16 cellular contexts compared by ENCODE assay signal in genomic region chr2:239574054-239574433, GRCh38.
DNase-seq lines count a peak whose midpoint lies in the region; ATAC-seq, FAIRE-seq and TF ChIP-seq lines count a peak whose summit lies in the region.
"Had no signal": no experiment of that assay in that cellular context is flagged by ENCODE, and none has a peak within 500 bp of the region (broad histone marks: within the 10 kb centered on the region; RNA-seq: fewer than 3 reads in every experiment).

No MANE protein-coding gene starts in this region.

- ATAC-seq in natural killer cell treated with Interleukin-12 subunit alpha and Interleukin-12 subunit beta and Interleukin-15 and Interleukin-18, amount 100 ng/mL, for 72 hours: no peak
- ATAC-seq in natural killer cell: no peak
- no peak for ATAC-seq in HG02623 (IDR thresholded peaks at IDR 0.05; ENCODE audit: unreplicated experiment)
- ATAC-seq: GM12878 had no signal

- H3K4me2 ChIP-seq in neuronal stem cell (ENCODE audit: insufficient read depth, low read length, poor library complexity, severe bottlenecking): no peak overlapping the region

- no peak overlapping the region for H3K4me3 Mint-ChIP-seq in natural killer cell treated with Interleukin-12 subunit alpha and Interleukin-12 subunit beta and Interleukin-15 and Interleukin-18, amount 100 ng/mL, for 72 hours
- no peak overlapping the region for H3K4me3 Mint-ChIP-seq in natural killer cell
- H3K4me3 Mint-ChIP-seq: CD4-positive, alpha-beta T cell; H9 had no signal

- no peaks in the 10 kb centered on the region for H3K9me3 Mint-ChIP-seq in natural killer cell treated with Interleukin-12 subunit alpha and Interleukin-12 subunit beta and Interleukin-15 and Interleukin-18, amount 100 ng/mL, for 72 hours
- H3K9me3 Mint-ChIP-seq in natural killer cell: no peaks in the 10 kb centered on the region
- H3K9me3 Mint-ChIP-seq: CD4-positive, alpha-beta T cell; H9 had no signal

- peaks cover 0 to 9% of the 10 kb centered on the region in 2 donors for H3K4me1 Mint-ChIP-seq in natural killer cell treated with Interleukin-12 subunit alpha and Interleukin-12 subunit beta and Interleukin-15 and Interleukin-18, amount 100 ng/mL, for 72 hours (ENCODE audit: low read depth in 2 of 2)
- H3K4me1 Mint-ChIP-seq in natural killer cell: peaks cover 0 to 5% of the 10 kb centered on the region in 2 donors
- H3K4me1 Mint-ChIP-seq: H9 had no signal

- no peak overlapping the region for H3K4me3 ChIP-seq in neuronal stem cell (ENCODE audit: low read length in 2 of 2)
- no peak overlapping the region for H3K4me3 ChIP-seq in spleen
- H3K4me3 ChIP-seq: BLaER1 treated with 17β-estradiol and CSF1 and Interleukin-3, amounts not matched to agents 10 nM and 100 nM; GM12878; GM23248 had no signal

- H3K14ac ChIP-seq in neuronal stem cell (ENCODE audit: low read length): no peak overlapping the region

- no peak overlapping the region for H3K27ac Mint-ChIP-seq in natural killer cell treated with Interleukin-12 subunit alpha and Interleukin-12 subunit beta and Interleukin-15 and Interleukin-18, amount 100 ng/mL, for 72 hours
- H3K27ac Mint-ChIP-seq in natural killer cell: no peak overlapping the region
- H3K27ac Mint-ChIP-seq: CD4-positive, alpha-beta T cell; H9 had no signal

- H2BK12ac ChIP-seq in neuronal stem cell (ENCODE audit: low read length): no peak overlapping the region

- FAIRE-seq in H54 (lab: Jason Lieb, UNC): no peak
- FAIRE-seq: GM12878, GM18507 had no signal

- H3K18ac ChIP-seq in neuronal stem cell (ENCODE audit: low read length): peak overlapping the region; percentile 52

- no peak for TF ChIP-seq CTCF in natural killer cell (IDR thresholded peaks at IDR 0.05)
- no peak for TF ChIP-seq CTCF in spleen (IDR thresholded peaks at IDR 0.05 in 8 of 11, conservative IDR thresholded peaks at IDR 0.05 in 3 of 11)

- no peak overlapping the region for H3K9ac ChIP-seq in neuronal stem cell (ENCODE audit: low read depth, low read length, poor library complexity)
- H3K9ac ChIP-seq: BLaER1 treated with 17β-estradiol and CSF1 and Interleukin-3, amounts not matched to agents 10 nM and 100 nM; GM23248 had no signal

- H3K79me1 ChIP-seq in neuronal stem cell (ENCODE audit: low read depth, low read length): no peaks in the 10 kb centered on the region

- H3K36me3 ChIP-seq in neuronal stem cell (replicated peaks in 1 of 2; ENCODE audit: control insufficient read depth in 2 of 2, insufficient read depth in 2 of 2, low read length in 2 of 2) (no peaks in the 10 kb centered on the region), spleen (no peaks in the 10 kb centered on the region)
- H3K36me3 ChIP-seq: BLaER1 treated with 17β-estradiol and CSF1 and Interleukin-3, amounts not matched to agents 10 nM and 100 nM had no signal

- TF ChIP-seq POLR2A in spleen (IDR thresholded peaks at IDR 0.05) (no peak), H54 (IDR thresholded peaks at IDR 0.05; ENCODE audit: low read depth, low read length) (no peak)

- no peak overlapping the region for H4K91ac ChIP-seq in neuronal stem cell (ENCODE audit: low read depth, low read length, poor library complexity)

- H3K36me3 Mint-ChIP-seq in natural killer cell treated with Interleukin-12 subunit alpha and Interleukin-12 subunit beta and Interleukin-15 and Interleukin-18, amount 100 ng/mL, for 72 hours: no peaks in the 10 kb centered on the region
- H3K36me3 Mint-ChIP-seq in natural killer cell: no peaks in the 10 kb centered on the region

- H3K9me3 ChIP-seq in neuronal stem cell (replicated peaks in 1 of 2; ENCODE audit: control insufficient read depth in 2 of 2, insufficient read depth in 1 of 2, low read depth in 1 of 2, low read length in 2 of 2): no peaks in the 10 kb centered on the region
- H3K9me3 ChIP-seq in spleen: peaks cover 0 to 5% (median 0%) of the 10 kb centered on the region in 8 donors
- H3K9me3 ChIP-seq: BLaER1 treated with 17β-estradiol and CSF1 and Interleukin-3, amounts not matched to agents 10 nM and 100 nM had no signal

- no peak overlapping the region for H2AFZ ChIP-seq in neuronal stem cell (ENCODE audit: low read length)
- H2AFZ ChIP-seq: GM23248 had no signal

- H2BK15ac ChIP-seq in neuronal stem cell (ENCODE audit: low read length): no peak overlapping the region

- peak; percentile 38 for DNase-seq in natural killer cell treated with Interleukin-12 subunit alpha and Interleukin-12 subunit beta and Interleukin-15 and Interleukin-18, amount 100 ng/mL, for 72 hours (ENCODE audit: low spot score)
- DNase-seq in natural killer cell: no peak
- no peak for DNase-seq in neuronal stem cell (ENCODE audit: low spot score)
- DNase-seq in spleen: peak; percentile 59
- DNase-seq in NOMO-1 treated with dmso at 0.1 percent for 144 hours (lab: John Stamatoyannopoulos, UW; ENCODE audit: unreplicated experiment): no peak
- no peak for DNase-seq in H54 (ENCODE audit: insufficient read length, low spot score)
- DNase-seq: ACHN; Calu3; CD4-positive, alpha-beta T cell; DMS 273 treated with DMSO at 0.1 percent for 48 hours; GM23248; H9 had no signal

- intact Hi-C loops in natural killer cell (cut with micrococcal nuclease) (no loop called here), spleen (cut with DNase I; ENCODE audit: low total_unique reads) (no loop called here)

- H2BK120ac ChIP-seq in neuronal stem cell (ENCODE audit: low read depth, low read length): no peak overlapping the region

- peaks cover 3 to 11% of the 10 kb centered on the region in 2 donors for H3K27me3 Mint-ChIP-seq in natural killer cell treated with Interleukin-12 subunit alpha and Interleukin-12 subunit beta and Interleukin-15 and Interleukin-18, amount 100 ng/mL, for 72 hours
- peaks cover 3 to 6% of the 10 kb centered on the region in 2 donors for H3K27me3 Mint-ChIP-seq in natural killer cell (ENCODE audit: low read depth in 2 of 2)
- H3K27me3 Mint-ChIP-seq: CD4-positive, alpha-beta T cell had no signal

- H3K4me1 ChIP-seq in neuronal stem cell (ENCODE audit: control insufficient read depth in 2 of 2, insufficient read depth in 1 of 2, low read depth in 1 of 2, low read length in 2 of 2) (peaks cover 0 to 2% of the 10 kb centered on the region in 2 donors), spleen (peaks cover 0 to 8% (median 0%) of the 10 kb centered on the region in 6 donors)

- no peak overlapping the region for H4K8ac ChIP-seq in neuronal stem cell (ENCODE audit: low read depth, low read length)

- no CpG with 5 or more reads among the region's 5 CpGs for WGBS in neuronal stem cell (ENCODE audit: extremely low coverage in 2 of 2, insufficient read length in 2 of 2, insufficient replicate concordance in 1 of 2), 2 donors
- WGBS in spleen, 5 donors: 56 to 88% (median 78%) methylated on average over 5 of the region's 5 CpGs

- no peak overlapping the region for H3K4ac ChIP-seq in neuronal stem cell (ENCODE audit: low read length)

- H2AK5ac ChIP-seq in neuronal stem cell (ENCODE audit: low read depth, low read length): peak overlapping the region; percentile 53

- no peak overlapping the region for H3K23ac ChIP-seq in neuronal stem cell (ENCODE audit: low read depth, low read length, poor library complexity)

- H2BK5ac ChIP-seq in neuronal stem cell (ENCODE audit: low read length): peak overlapping the region; percentile 31

- no peak overlapping the region for H3K27ac ChIP-seq in neuronal stem cell (replicated peaks; ENCODE audit: low read length)
- H3K27ac ChIP-seq in spleen: no peak overlapping the region
- H3K27ac ChIP-seq: BLaER1 treated with 17β-estradiol and CSF1 and Interleukin-3, amounts not matched to agents 10 nM and 100 nM; GM23248 had no signal

- H3K27me3 ChIP-seq in neuronal stem cell (ENCODE audit: control insufficient read depth in 3 of 3, insufficient read depth in 3 of 3, low read depth in 1 of 3, low read length in 3 of 3) (peaks cover 0 to 16% (median 0%) of the 10 kb centered on the region in 3 experiments), spleen (replicated peaks in 1 of 7) (no peaks in the 10 kb centered on the region)
- H3K27me3 ChIP-seq: BLaER1 treated with 17β-estradiol and CSF1 and Interleukin-3, amounts not matched to agents 10 nM and 100 nM had no signal

Comparison
In these comparisons a context has a peak if more than half of its experiments do, and no peak if none do; other contexts are left out.
1. DNase-seq: peak in natural killer cell treated with Interleukin-12 subunit alpha and Interleukin-12 subunit beta and Interleukin-15 and Interleukin-18, amount 100 ng/mL, for 72 hours (single experiment) and spleen (single experiment); none in natural killer cell (single experiment), neuronal stem cell (single experiment), NOMO-1 treated with dmso at 0.1 percent for 144 hours (single experiment) and H54 (single experiment).